In the genomic region with DNA sequence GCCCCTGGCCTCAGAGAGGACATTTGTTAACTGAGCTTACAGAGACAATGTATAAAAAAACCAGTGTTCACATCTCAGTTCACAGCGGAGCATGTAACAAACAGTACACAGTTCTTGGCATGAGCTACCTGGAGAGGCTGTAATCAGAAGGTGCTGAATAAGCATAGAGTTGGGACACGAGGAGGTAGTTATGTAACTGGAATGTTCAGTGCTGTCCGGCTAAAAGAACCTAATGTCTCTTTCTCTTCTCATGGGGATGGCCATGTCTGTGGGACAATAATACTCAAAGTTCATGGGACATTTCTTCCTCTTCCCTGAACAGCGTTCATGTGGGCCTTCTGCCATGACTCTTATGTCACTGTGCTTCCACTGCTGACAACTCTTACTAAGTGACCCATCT, we compare ENCODE assay signal across 16 cellular contexts. TPM values are rescaled to one million over a fixed set of nuclear protein-coding genes. Genes with fewer than 3 reads are reported as not detected.
DNase-seq lines count a peak whose midpoint lies in the region; ATAC-seq and TF ChIP-seq lines count a peak whose summit lies in the region.
"Had no signal": no experiment of that assay in that cellular context is flagged by ENCODE, and none has a peak within 500 bp of the region (broad histone marks: within the 10 kb centered on the region; RNA-seq: fewer than 3 reads in every experiment).

No MANE protein-coding gene starts in this region.

- no peaks in the 10 kb centered on the region for H3K27me3 ChIP-seq in lower lobe of right lung (ENCODE audit: low read depth)
- H3K27me3 ChIP-seq in skeletal muscle tissue (ENCODE audit: control insufficient read depth in 3 of 3, insufficient read depth in 3 of 3, low read length in 3 of 3), result no peaks in the 10 kb centered on the region

- H3K36me3 ChIP-seq in lower lobe of right lung, result peaks cover 80% of the 10 kb centered on the region
- peaks cover 15 to 47% (median 46%) of the 10 kb centered on the region in 3 donors for H3K36me3 ChIP-seq in skeletal muscle tissue (ENCODE audit: control insufficient read depth in 3 of 3, insufficient read depth in 3 of 3, low read length in 3 of 3)

- DNase-seq in lower lobe of right lung (no peak), MCF 10A (ENCODE audit: unreplicated experiment) (no peak)
- DNase-seq in stimulated activated CD4-positive, alpha-beta T cell treated with anti-CD3 and anti-CD28 coated beads, Interleukin-15, amount 100 ng/mL, for 24 hours, result no peak
- DNase-seq: ACHN, AML-193, Caco-2, EL, GOT3, KBM-7, NCI-H146, NCI-H2081, NCI-H774 had no signal

- H3K4me1 Mint-ChIP-seq in MCF 10A (ENCODE audit: insufficient read depth, unreplicated experiment), result no peaks in the 10 kb centered on the region

- H3K4me3 ChIP-seq in lower lobe of right lung, result no peak overlapping the region
- no peak overlapping the region for H3K4me3 ChIP-seq in skeletal muscle tissue (ENCODE audit: low read length in 3 of 3)

- intact Hi-C loops in lower lobe of right lung (cut with DNase I) (no loop called here), MCF 10A (cut with micrococcal nuclease) (no loop called here)

- no peak overlapping the region for H3K4me3 Mint-ChIP-seq in MCF 10A (ENCODE audit: unreplicated experiment)

- POLR2A ChIA-PET in MCF 10A (lab: Yijun Ruan, JAX), result interaction anchor here (1.0 kb wide), 1 partner anchor 10 kb away, joined by 3 read pairs; no protein-coding TSS in a partner anchor

- H3K9ac ChIP-seq in skeletal muscle tissue (ENCODE audit: low read depth in 1 of 3, low read length in 3 of 3), result no peak overlapping the region

- H3K27ac Mint-ChIP-seq in MCF 10A (ENCODE audit: low read depth, unreplicated experiment), result no peak overlapping the region

- TF ChIP-seq CTCF in lower lobe of right lung (IDR thresholded peaks at IDR 0.05) (no peak), MCF 10A (IDR thresholded peaks at IDR 0.05; ENCODE audit: unreplicated experiment) (no peak)

- no peaks in the 10 kb centered on the region for H3K9me3 ChIP-seq in lower lobe of right lung
- H3K9me3 ChIP-seq in skeletal muscle tissue (ENCODE audit: control insufficient read depth in 3 of 3, low read length in 3 of 3), result no peaks in the 10 kb centered on the region
- H3K9me3 ChIP-seq: Caco-2 had no signal

- H3K27ac ChIP-seq in angular gyrus (ENCODE audit: low read depth, low read length) (peak overlapping the region; percentile 47), cingulate gyrus (ENCODE audit: low read depth, low read length) (peak overlapping the region; percentile 2), lower lobe of right lung (no peak overlapping the region), skeletal muscle tissue (ENCODE audit: low read depth, low read length) (peak overlapping the region; percentile 49)

- ATAC-seq in lower lobe of right lung (peak; percentile 23 to 37), HG03342 (IDR thresholded peaks at IDR 0.05; ENCODE audit: unreplicated experiment) (no peak)

- H3K4me1 ChIP-seq in lower lobe of right lung (peaks cover 4% of the 10 kb centered on the region), skeletal muscle tissue (ENCODE audit: control insufficient read depth in 3 of 3, insufficient read depth in 3 of 3, low read length in 3 of 3) (peaks cover 4 to 7% (median 7%) of the 10 kb centered on the region in 3 donors)
- H3K4me1 ChIP-seq: Caco-2 had no signal

- CTCF ChIA-PET in MCF 10A (lab: Yijun Ruan, JAX), result no interaction called here

- H3K9me3 Mint-ChIP-seq in MCF 10A (ENCODE audit: unreplicated experiment), result no peaks in the 10 kb centered on the region

- no peaks in the 10 kb centered on the region for H3K27me3 Mint-ChIP-seq in MCF 10A (ENCODE audit: insufficient read depth, unreplicated experiment)

- BruUV-seq in MCF 10A (replicated peaks; lab: Mats Ljungman, UMichigan), result no TSS peak

- H3K36me3 Mint-ChIP-seq in MCF 10A (ENCODE audit: insufficient read depth, unreplicated experiment), result peaks cover 81% of the 10 kb centered on the region

RNA-seq across cellular contexts. Expression of gene STX12, which starts 17.2 kb away (rescaled TPM):
- total RNA-seq in lower lobe of right lung, result 91.0 TPM
- 39.1 TPM for total RNA-seq in skeletal muscle tissue
- total RNA-seq in MCF 10A (2022), result 34.6 and 36.1 TPM in 2 replicates

RNA-seq across cellular contexts. Expression of gene FAM76A, which starts 30.1 kb away (rescaled TPM):
- total RNA-seq in lower lobe of right lung (18.0 TPM), skeletal muscle tissue (21.9 TPM), MCF 10A (2022) (9.7 and 9.9 TPM in 2 replicates)
